In genomic region chr7:98879989-98880337, GRCh38 we compare ENCODE assay signal across 8 cellular contexts. TPM values are rescaled to one million over a fixed set of nuclear protein-coding genes. Genes with fewer than 3 reads are reported as not detected.
A peak's percentile ranks its signal among the peaks of the same experiment; 100 is the strongest.
DNase-seq lines count a peak whose midpoint lies in the region; ATAC-seq and TF ChIP-seq lines count a peak whose summit lies in the region.

No MANE protein-coding gene starts in this region.

- H2AFZ ChIP-seq in GM23248: no peak overlapping the region
- no peak overlapping the region for H2AFZ ChIP-seq in fibroblast of lung (ENCODE audit: low read length)

- peak overlapping the region; percentile 93 to 96 for H3K27ac Mint-ChIP-seq in T-cell

- DNase-seq in GM23248 (no peak), T-cell (no peak), fibroblast of lung (ENCODE audit: low read depth in 2 of 2) (no peak), sigmoid colon (no peak), NCI-H82 treated with DMSO at 0.1 percent for 48 hours (lab: John Stamatoyannopoulos, UW; ENCODE audit: unreplicated experiment) (no peak), NCI-H1105 (lab: John Stamatoyannopoulos, UW) (no peak), NCI-H2196 treated with DMSO at 0.1 percent for 48 hours (lab: John Stamatoyannopoulos, UW; ENCODE audit: unreplicated experiment) (no peak)

- no peaks in the 10 kb centered on the region for H3K9me3 Mint-ChIP-seq in T-cell

- in situ Hi-C loops in GM23248 (cut with MboI): no loop called here

- H3K4me2 ChIP-seq in GM23248 (ENCODE audit: unreplicated experiment) (peak overlapping the region; percentile 92), fibroblast of lung (ENCODE audit: extremely low read depth, insufficient read depth, low read length) (peak overlapping the region; percentile 99)

- peaks cover 64% of the 10 kb centered on the region for H3K79me2 ChIP-seq in GM23248 (ENCODE audit: insufficient read depth)
- H3K79me2 ChIP-seq in fibroblast of lung (ENCODE audit: control insufficient read depth, insufficient read depth, low read length): peaks cover 33% of the 10 kb centered on the region

- CTCF ChIA-PET in T-cell (lab: Charles Lee): interaction anchor here (0.6 to 1.2 kb wide), 8 partner anchors 9 to 645 kb away, joined by 3 to 11 read pairs (median 4); no protein-coding TSS in a partner anchor

- no peak for TF ChIP-seq POLR2A in sigmoid colon (IDR thresholded peaks at IDR 0.05)

- H3K36me3 ChIP-seq in GM23248 (ENCODE audit: low read depth) (peaks cover 28% of the 10 kb centered on the region), fibroblast of lung (ENCODE audit: control insufficient read depth, insufficient read depth, low read length) (peaks cover 9% of the 10 kb centered on the region), sigmoid colon (peaks cover 0 to 40% (median 13%) of the 10 kb centered on the region in 4 donors)

- intact Hi-C loops in sigmoid colon (cut with DNase I): loop anchor here (5.0 kb wide), 2 partner anchors 262 to 598 kb away; partner anchors contain the start of genes BRI3 and SMURF1

- H3K27ac ChIP-seq in GM23248 (no peak overlapping the region), fibroblast of lung (ENCODE audit: insufficient read depth, low read length) (no peak overlapping the region), sigmoid colon (peak overlapping the region in 2 of 4 donors; percentile 93 to 97)

- no peaks in the 10 kb centered on the region for H3F3A ChIP-seq in GM23248 (ENCODE audit: insufficient read depth)

- H3K36me3 Mint-ChIP-seq in T-cell: peaks cover 27% of the 10 kb centered on the region

- no peak for TF ChIP-seq EP300 in sigmoid colon (IDR thresholded peaks at IDR 0.05)

- H3K9ac ChIP-seq in GM23248: peak overlapping the region; percentile 97
- H3K9ac ChIP-seq in fibroblast of lung (ENCODE audit: insufficient read depth, low read length): no peak overlapping the region

- ATAC-seq in T-cell (replicated peaks in 1 of 4) (peak in 2 of 4 experiments; percentile 1 to 3), GM18867 (IDR thresholded peaks at IDR 0.05; ENCODE audit: unreplicated experiment) (no peak)

- H3K4me1 ChIP-seq in GM23248 (ENCODE audit: insufficient read depth) (no peaks in the 10 kb centered on the region), fibroblast of lung (ENCODE audit: control insufficient read depth, extremely low read depth, insufficient read depth, low read length) (peaks cover 5% of the 10 kb centered on the region), sigmoid colon (peaks cover 0 to 19% (median 14%) of the 10 kb centered on the region in 4 donors)

- peak overlapping the region; percentile 92 for H3K4me3 ChIP-seq in GM23248
- H3K4me3 ChIP-seq in fibroblast of lung (replicated peaks in 1 of 4; ENCODE audit: control extremely low read depth in 1 of 4, insufficient read depth in 1 of 4, low read depth in 3 of 4, low read length in 4 of 4): peak overlapping the region; percentile 87 to 99 (median 96)
- H3K4me3 ChIP-seq in sigmoid colon: peak overlapping the region in 3 of 4 donors; percentile 82 to 94 (median 84)

- WGBS in GM23248 (ENCODE audit: low coverage in 1 of 2, low lambda C conversion rate in 2 of 2, missing lambda C conversion rate in 2 of 2), 2 experiments: 65 to 67% methylated on average over 9 of the region's 9 CpGs
- 17 to 30% methylated on average over 9 of the region's 9 CpGs for WGBS in sigmoid colon, 2 donors

- H3K9me3 ChIP-seq in GM23248 (ENCODE audit: low read depth): no peaks in the 10 kb centered on the region
- H3K9me3 ChIP-seq in fibroblast of lung (ENCODE audit: control insufficient read depth, insufficient read depth, low read depth, low read length): no peaks in the 10 kb centered on the region
- no peaks in the 10 kb centered on the region for H3K9me3 ChIP-seq in sigmoid colon

- H3K4me1 Mint-ChIP-seq in T-cell: peaks cover 24 to 32% (median 29%) of the 10 kb centered on the region in 3 donors

- POLR2A ChIA-PET in T-cell (lab: Charles Lee): interaction anchor here (0.6 to 0.7 kb wide), 4 partner anchors 173 to 665 kb away, joined by 3 to 8 read pairs (median 6); partner anchors contain the start of gene ARPC1A (in 1 of the 2)

- peaks cover 2% of the 10 kb centered on the region; the same call in 1 of the 2 replicates for H4K20me1 ChIP-seq in GM23248 (ENCODE audit: insufficient read depth)
- no peaks in the 10 kb centered on the region for H4K20me1 ChIP-seq in fibroblast of lung (ENCODE audit: control insufficient read depth, extremely low read depth, insufficient read depth, low read length)

- TF ChIP-seq CTCF in fibroblast of lung (conservative IDR thresholded peaks at IDR 0.05 in 1 of 2, IDR thresholded peaks at IDR 0.05 in 1 of 2; ENCODE audit: low read depth in 1 of 2, low read length in 2 of 2) (no peak), sigmoid colon (IDR thresholded peaks at IDR 0.05) (no peak)

- H3K9me2 ChIP-seq in GM23248 (ENCODE audit: insufficient read depth): no peaks in the 10 kb centered on the region

- peaks cover 0 to 3% of the 10 kb centered on the region in 2 donors for H3K27me3 Mint-ChIP-seq in T-cell

- H3K4me3 Mint-ChIP-seq in T-cell: peak overlapping the region; percentile 94 to 96 (median 95)

- H3K27me3 ChIP-seq in GM23248 (replicated peaks; ENCODE audit: insufficient read depth) (no peaks in the 10 kb centered on the region), fibroblast of lung (ENCODE audit: control insufficient read depth, insufficient read depth, low read length) (no peaks in the 10 kb centered on the region), sigmoid colon (no peaks in the 10 kb centered on the region)

RNA-seq across cellular contexts. Expression of gene TRRAP, which starts 1.6 kb away (rescaled TPM):
- total RNA-seq in GM23248 (2014; rRNA removed; shearing (Covaris generic)): 11.3 and 13.0 TPM in 2 replicates
- polyA plus RNA-seq in GM23248 (2016; fragmentation: Nextera tagmentation; extraction: Ambion mirVana): 3.7 and 4.8 TPM in 2 replicates
- total RNA-seq in T-cell: 10 to 100 TPM; 53.9 to 71.7 (median 65.8) TPM
- 14.4 and 20.6 TPM in 2 replicates for total RNA-seq in fibroblast of lung
- 11.3 and 17.6 TPM in 2 replicates for polyA plus RNA-seq in fibroblast of lung
- 12.9 and 14.9 TPM in 2 replicates for polyA plus RNA-seq in fibroblast of lung (2012)
- polyA minus RNA-seq in fibroblast of lung (ENCODE audit: low replicate concordance): 64.0 and 86.9 TPM in 2 replicates
- 10 to 100 TPM; 18.9 to 35.5 (median 24.0) TPM for total RNA-seq in sigmoid colon
- 10 to 100 TPM in 1 of 3 donors, 1 to 10 TPM in 2; 2.4 to 17.8 (median 3.9) TPM for polyA plus RNA-seq in sigmoid colon

RNA-seq across cellular contexts. Expression of gene TMEM130, which starts 10.1 kb away (rescaled TPM):
- not detected in 2 replicates for total RNA-seq in GM23248 (2014; rRNA removed; shearing (Covaris generic))
- polyA plus RNA-seq in GM23248 (2016; fragmentation: Nextera tagmentation; extraction: Ambion mirVana): 0.18 and 0.40 TPM in 2 replicates
- total RNA-seq in T-cell: under 1 TPM in 1 of 5 donors, not detected in 4; 0.43 TPM
- total RNA-seq in fibroblast of lung: 0.26 and 0.66 TPM in 2 replicates
- polyA plus RNA-seq in fibroblast of lung: 0.95 and 2.6 TPM in 2 replicates
- 1.8 and 4.8 TPM in 2 replicates for polyA plus RNA-seq in fibroblast of lung (2012)
- polyA minus RNA-seq in fibroblast of lung (ENCODE audit: low replicate concordance): 1.3 and 16.4 TPM in 2 replicates
- 1 to 10 TPM; 2.1 to 3.3 (median 3.1) TPM for total RNA-seq in sigmoid colon
- polyA plus RNA-seq in sigmoid colon: 1 to 10 TPM in 1 of 3 donors, not detected in 2; 2.2 TPM
